11 cellular contexts compared by ENCODE assay signal in the genomic region with DNA sequence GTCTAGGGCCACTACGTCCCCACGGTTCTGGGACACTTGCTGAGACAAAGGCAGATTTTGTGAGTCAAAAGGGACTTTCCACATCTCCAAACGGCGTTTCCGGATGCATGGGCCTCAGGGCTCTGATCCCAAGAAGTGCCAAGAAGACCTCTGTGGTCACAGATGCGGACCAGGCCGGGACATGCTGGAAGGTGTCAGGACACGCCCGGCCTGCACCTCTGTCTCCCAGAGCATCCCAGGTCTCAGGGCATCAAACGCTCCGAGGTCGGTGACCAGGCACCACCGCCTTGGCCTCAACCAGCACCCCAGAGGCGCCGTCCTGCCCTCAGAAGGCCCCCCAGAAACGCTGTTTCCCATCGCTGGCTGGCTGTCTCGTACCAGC.
A peak's percentile ranks its signal among the peaks of the same experiment; 100 is the strongest.
DNase-seq lines count a peak whose midpoint lies in the region; ATAC-seq, FAIRE-seq and TF ChIP-seq lines count a peak whose summit lies in the region.
"Had no signal": no experiment of that assay in that cellular context is flagged by ENCODE, and none has a peak within 500 bp of the region (broad histone marks: within the 10 kb centered on the region; RNA-seq: fewer than 3 reads in every experiment).

No MANE protein-coding gene starts in this region.

- TF ChIP-seq CTCF in DOHH2 (IDR thresholded peaks at IDR 0.05; ENCODE audit: low read depth, low read length, poor library complexity, severe bottlenecking): no peak
- no peak for TF ChIP-seq CTCF in RWPE2 (IDR thresholded peaks at IDR 0.05; ENCODE audit: poor library complexity, severe bottlenecking)

- no peak for FAIRE-seq in RCC 7860 (lab: Jason Lieb, UNC)

- H3K27me3 ChIP-seq in DOHH2 (ENCODE audit: control insufficient read depth, low read length) (no peaks in the 10 kb centered on the region), RWPE2 (ENCODE audit: insufficient read depth, poor library complexity, severe bottlenecking) (no peaks in the 10 kb centered on the region)
- H3K27me3 ChIP-seq: right lobe of liver, thyroid gland had no signal

- peaks cover 5% of the 10 kb centered on the region; the same call in 1 of the 2 replicates for H4K20me1 ChIP-seq in DOHH2 (ENCODE audit: control insufficient read depth, insufficient read depth, low read depth, low read length)

- ATAC-seq in HG03025 (IDR thresholded peaks at IDR 0.05; ENCODE audit: low FRiP score, unreplicated experiment) (peak; percentile 21), RWPE2 (ENCODE audit: low read depth) (peak; percentile 14; the same call in 1 of the 3 replicates), GM19463 (IDR thresholded peaks at IDR 0.05; ENCODE audit: unreplicated experiment) (no peak)

- H3K27ac ChIP-seq in DOHH2 (ENCODE audit: low read depth, low read length) (no peak overlapping the region), RWPE2 (ENCODE audit: poor library complexity, severe bottlenecking) (no peak overlapping the region)
- H3K27ac ChIP-seq: right lobe of liver, thyroid gland had no signal

- H3F3A ChIP-seq in DOHH2 (ENCODE audit: control insufficient read depth, insufficient read depth): no peaks in the 10 kb centered on the region

- H3K79me2 ChIP-seq in DOHH2 (ENCODE audit: control insufficient read depth, low read length): no peaks in the 10 kb centered on the region

- H3K4me1 ChIP-seq in DOHH2 (ENCODE audit: control insufficient read depth, low read length): peaks cover 24% of the 10 kb centered on the region
- no peaks in the 10 kb centered on the region for H3K4me1 ChIP-seq in RWPE2 (ENCODE audit: insufficient read depth, poor library complexity, severe bottlenecking)

- H3K9me3 ChIP-seq in DOHH2 (ENCODE audit: control insufficient read depth, insufficient read depth, low read length) (no peaks in the 10 kb centered on the region), RWPE2 (ENCODE audit: severe bottlenecking) (no peaks in the 10 kb centered on the region)
- H3K9me3 ChIP-seq: right lobe of liver, thyroid gland had no signal

- no peaks in the 10 kb centered on the region for H3K36me3 ChIP-seq in DOHH2 (ENCODE audit: control insufficient read depth, low read length)
- H3K36me3 ChIP-seq in RWPE2 (ENCODE audit: low read depth): no peaks in the 10 kb centered on the region
- H3K36me3 ChIP-seq: right lobe of liver, thyroid gland had no signal

- H3K9me2 ChIP-seq in DOHH2 (replicated peaks; ENCODE audit: control insufficient read depth, low read length): no peaks in the 10 kb centered on the region

- DNase-seq in RWPE2 (ENCODE audit: low spot score) (no peak), kidney tubule cell (ENCODE audit: low spot score) (peak; percentile 39), NCI-H1092 treated with DMSO at 0.1 percent for 48 hours (lab: John Stamatoyannopoulos, UW) (no peak), RCC 7860 (ENCODE audit: low spot score) (no peak)
- no peak for DNase-seq in activated CD4-positive, alpha-beta T cell treated with anti-CD3 and anti-CD28 coated beads, Interleukin-2, amount 50 U/mL, for 1 hour
- DNase-seq: HCEC 1CT had no signal

- H3K4me2 ChIP-seq in DOHH2 (ENCODE audit: low read length): peak overlapping the region; percentile 56

- H3K4me3 ChIP-seq in DOHH2 (ENCODE audit: low read length): peak overlapping the region; percentile 4; the same call in 1 of the 2 replicates
- no peak overlapping the region for H3K4me3 ChIP-seq in RWPE2 (ENCODE audit: severe bottlenecking)
- H3K4me3 ChIP-seq: right lobe of liver, thyroid gland had no signal
